1 cellular context compared by ENCODE assay signal in genomic region chr10:122078965-122079401, GRCh38.
TF ChIP-seq lines count a peak whose summit lies in the region.

No MANE protein-coding gene starts in this region.

TF ChIP-seq in K562, 482 proteins besides CTCF, POLR2A, EP300 and RAD21 (continued from another document):
- TF ChIP-seq ARID3B (CRISPR knock-in tag; IDR thresholded peaks at IDR 0.05; ENCODE audit: borderline replicate concordance) (no peak), ZNF696 (CRISPR knock-in tag; conservative IDR thresholded peaks at IDR 0.05) (no peak), ZNF717 (CRISPR knock-in tag; IDR thresholded peaks at IDR 0.05) (no peak)
